Comparison of ENCODE assay signal across 7 cellular contexts in the genomic region with DNA sequence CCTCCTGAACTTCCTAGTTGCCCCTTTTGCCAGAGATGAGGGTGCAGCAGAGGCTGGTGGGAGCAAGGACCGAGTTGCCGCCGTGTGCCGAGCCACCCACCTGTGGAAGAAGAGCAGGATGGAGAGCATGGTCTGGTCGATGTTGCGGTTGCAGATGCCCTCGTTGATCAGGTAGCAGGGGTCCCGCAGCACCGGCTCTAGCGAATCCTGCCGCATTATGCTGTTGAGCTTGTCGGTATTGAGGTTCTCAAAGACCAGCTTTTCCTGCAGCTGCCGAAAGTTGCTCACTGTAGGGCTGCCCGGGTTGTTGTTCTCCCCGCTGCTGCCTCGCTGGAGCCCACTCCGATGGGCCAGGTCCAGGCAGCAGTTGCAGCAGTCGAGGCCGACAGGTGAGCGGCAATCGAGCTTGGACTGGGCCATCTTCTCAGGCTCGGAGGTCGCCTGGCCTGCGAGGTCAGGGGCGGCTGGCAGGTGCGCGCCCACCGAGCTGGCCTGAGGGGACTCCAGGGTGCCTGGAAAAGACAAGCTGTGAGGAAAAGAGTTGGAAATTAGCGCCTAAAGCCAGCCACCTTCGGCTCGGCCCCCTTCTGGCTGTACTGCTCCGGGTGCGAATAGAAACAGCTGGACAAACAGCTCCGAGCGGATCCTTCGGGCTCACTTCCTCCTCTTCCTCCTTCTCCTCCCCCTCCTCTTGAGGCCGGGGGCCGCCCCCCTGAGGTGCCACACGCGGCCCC. TPM values are rescaled to one million over a fixed set of nuclear protein-coding genes. Genes with fewer than 3 reads are reported as not detected.
A peak's percentile ranks its signal among the peaks of the same experiment; 100 is the strongest.
DNase-seq lines count a peak whose midpoint lies in the region; ATAC-seq, FAIRE-seq and TF ChIP-seq lines count a peak whose summit lies in the region.

No MANE protein-coding gene starts in this region.

- no peaks in the 10 kb centered on the region for H3K9me3 ChIP-seq in astrocyte (ENCODE audit: insufficient read depth, low read depth, low read length)
- H3K9me3 ChIP-seq in left lung = no peaks in the 10 kb centered on the region
- no peaks in the 10 kb centered on the region for H3K9me3 ChIP-seq in thymus (ENCODE audit: control insufficient read depth)

- no peaks in the 10 kb centered on the region for H3K36me3 Mint-ChIP-seq in astrocyte (ENCODE audit: low read depth, unreplicated experiment)

- TF ChIP-seq CTCF in astrocyte (IDR thresholded peaks at IDR 0.05; ENCODE audit: insufficient read depth, low read depth, low read length) (no peak), left lung (IDR thresholded peaks at IDR 0.05) (no peak)

- no peaks in the 10 kb centered on the region for H4K20me1 ChIP-seq in astrocyte (ENCODE audit: insufficient read depth, low read length)

- intact Hi-C loops in left lung (cut with DNase I) = loop anchor here in 1 of 2 donors (5.0 to 10.0 kb wide), 2 partner anchors 50 to 118 kb away; no protein-coding TSS in a partner anchor

- no peaks in the 10 kb centered on the region for H3K4me1 Mint-ChIP-seq in astrocyte (ENCODE audit: low read depth, unreplicated experiment)

- H3K4me3 ChIP-seq in astrocyte (ENCODE audit: insufficient read depth, low read depth, low read length) = peak overlapping the region; percentile 46
- peak overlapping the region; percentile 28 to 48 for H3K4me3 ChIP-seq in left lung
- peak overlapping the region; percentile 66 for H3K4me3 ChIP-seq in thymus (ENCODE audit: low read length)

- H3K36me3 ChIP-seq in astrocyte (ENCODE audit: insufficient read depth, low read length) = no peaks in the 10 kb centered on the region
- no peaks in the 10 kb centered on the region for H3K36me3 ChIP-seq in left lung
- no peaks in the 10 kb centered on the region for H3K36me3 ChIP-seq in thymus (ENCODE audit: control insufficient read depth, insufficient read depth)

- H2AFZ ChIP-seq in astrocyte (ENCODE audit: low read depth, low read length) = peak overlapping the region; percentile 52

- H3K27me3 ChIP-seq in astrocyte (ENCODE audit: insufficient read depth, low read length) (peaks cover 31% of the 10 kb centered on the region), left lung (peaks cover 7 to 22% of the 10 kb centered on the region in 2 donors), thymus (ENCODE audit: control insufficient read depth, insufficient read depth) (no peaks in the 10 kb centered on the region)

- H3K79me2 ChIP-seq in astrocyte (ENCODE audit: insufficient read depth, low read length) = no peaks in the 10 kb centered on the region

- FAIRE-seq in astrocyte (lab: Jason Lieb, UNC) = no peak

- H3K4me2 ChIP-seq in astrocyte (ENCODE audit: low read length) = peak overlapping the region; percentile 89

- ATAC-seq in GM19452 (IDR thresholded peaks at IDR 0.05; ENCODE audit: unreplicated experiment) (peak; percentile 28), HG03378 (IDR thresholded peaks at IDR 0.05; ENCODE audit: unreplicated experiment) (peak; percentile 9), left lung (peak; percentile 6), HG02571 (IDR thresholded peaks at IDR 0.05; ENCODE audit: unreplicated experiment) (no peak)

- H3K4me1 ChIP-seq in astrocyte (ENCODE audit: insufficient read depth, low read length) = peaks cover 5% of the 10 kb centered on the region
- H3K4me1 ChIP-seq in left lung = peaks cover 0 to 6% of the 10 kb centered on the region in 2 donors
- no peaks in the 10 kb centered on the region for H3K4me1 ChIP-seq in thymus (ENCODE audit: control insufficient read depth, insufficient read depth, low read length)

- no peak overlapping the region for H3K9ac ChIP-seq in astrocyte (ENCODE audit: low read length)

- no peak overlapping the region for H3K27ac Mint-ChIP-seq in astrocyte (ENCODE audit: unreplicated experiment)

- no peak overlapping the region for H3K27ac ChIP-seq in astrocyte (ENCODE audit: low read depth, low read length)
- H3K27ac ChIP-seq in left lung = peak overlapping the region in 1 of 2 donors; percentile 61
- H3K27ac ChIP-seq in thymus (ENCODE audit: low read depth) = peak overlapping the region; percentile 31

- DNase-seq in astrocyte (ENCODE audit: low read depth) (no peak), left lung (no peak), NCI-H1092 (lab: John Stamatoyannopoulos, UW) (no peak)

- no peak overlapping the region for H3K4me3 Mint-ChIP-seq in astrocyte (ENCODE audit: unreplicated experiment)

- 7% methylated on average over 40 of the region's 40 CpGs for WGBS in thymus

- no peaks in the 10 kb centered on the region for H3K9me3 Mint-ChIP-seq in astrocyte (ENCODE audit: unreplicated experiment)

- H3K27me3 Mint-ChIP-seq in astrocyte (ENCODE audit: low read depth, unreplicated experiment) = peaks cover 9% of the 10 kb centered on the region

RNA-seq across cellular contexts. Expression of gene TSC22D3, which starts 0.4 kb away (rescaled TPM):
- total RNA-seq in astrocyte (30.7 and 35.4 TPM in 2 replicates), left lung (100 to 1,000 TPM; 137 to 156 TPM)
- 873 TPM for polyA plus RNA-seq in thymus

RNA-seq across cellular contexts. Expression of gene NCBP2L, which starts 2.4 kb away (rescaled TPM):
- total RNA-seq in astrocyte (not detected in 2 replicates), left lung (not detected)
- polyA plus RNA-seq in thymus = 0.21 TPM

RNA-seq across cellular contexts. Expression of gene MID2, which starts 50.5 kb away (rescaled TPM):
- total RNA-seq in astrocyte (11.1 and 12.9 TPM in 2 replicates), left lung (10 to 100 TPM; 17.4 to 18.5 TPM)
- polyA plus RNA-seq in thymus = 1.4 TPM
